Comparison of ENCODE assay signal across 10 cellular contexts in genomic region chr7:75599244-75599771, GRCh38.
DNase-seq lines count a peak whose midpoint lies in the region; ATAC-seq and TF ChIP-seq lines count a peak whose summit lies in the region.
"Had no signal": no experiment of that assay in that cellular context is flagged by ENCODE, and none has a peak within 500 bp of the region (broad histone marks: within the 10 kb centered on the region; RNA-seq: fewer than 3 reads in every experiment).

No MANE protein-coding gene starts in this region.

- H3K9me3 Mint-ChIP-seq in Calu3 (ENCODE audit: low read depth, unreplicated experiment), result no peaks in the 10 kb centered on the region
- H3K9me3 Mint-ChIP-seq: CD4-positive, CD25-positive, alpha-beta regulatory T cell; naive B cell had no signal

- H3K27ac Mint-ChIP-seq in Calu3 (ENCODE audit: unreplicated experiment), result no peak overlapping the region

- H3K4me1 Mint-ChIP-seq in Calu3 (ENCODE audit: low read depth, unreplicated experiment), result no peaks in the 10 kb centered on the region
- H3K4me1 Mint-ChIP-seq: naive B cell had no signal

- no TSS peak for BruUV-seq in Calu3 (replicated peaks; lab: Mats Ljungman, UMichigan)

- no peak for TF ChIP-seq CTCF in ovary (IDR thresholded peaks at IDR 0.05)
- TF ChIP-seq CTCF in Calu3 (IDR thresholded peaks at IDR 0.05; ENCODE audit: unreplicated experiment), result no peak

- TF ChIP-seq EP300 in ovary (IDR thresholded peaks at IDR 0.05), result no peak

- intact Hi-C loops in ovary (cut with DNase I) (no loop called here), Calu3 (cut with micrococcal nuclease; ENCODE audit: unreplicated experiment) (no loop called here)

- no peaks in the 10 kb centered on the region for H3K27me3 Mint-ChIP-seq in Calu3 (ENCODE audit: unreplicated experiment)
- H3K27me3 Mint-ChIP-seq: CD4-positive, CD25-positive, alpha-beta regulatory T cell; naive B cell had no signal

- peak; percentile 85 for DNase-seq in DMS153 (lab: John Stamatoyannopoulos, UW)
- DNase-seq in NCI-H345 treated with DMSO at 0.1 percent for 48 hours (lab: John Stamatoyannopoulos, UW; ENCODE audit: unreplicated experiment), result peak; percentile 79
- peak; percentile 99 for DNase-seq in globus pallidus (ENCODE audit: low spot score)
- peak in 4 of 5 donors; percentile 19 to 61 (median 56) for DNase-seq in ovary
- no peak for DNase-seq in mesenteric fat pad (ENCODE audit: low spot score)
- no peak for DNase-seq in Calu3
- DNase-seq: CD4-positive, CD25-positive, alpha-beta regulatory T cell; naive B cell had no signal

- H3K4me3 Mint-ChIP-seq in Calu3 (ENCODE audit: low read depth, unreplicated experiment), result no peak overlapping the region

- no peaks in the 10 kb centered on the region for H3K36me3 Mint-ChIP-seq in Calu3 (ENCODE audit: insufficient read depth, unreplicated experiment)
- H3K36me3 Mint-ChIP-seq: CD4-positive, CD25-positive, alpha-beta regulatory T cell; naive B cell had no signal

- WGBS in ovary, 3 donors, result 5 to 7% (median 6%) methylated on average over 15 of the region's 15 CpGs

- no peak overlapping the region for H3K4me3 ChIP-seq in ovary

- ATAC-seq in GM18907 (IDR thresholded peaks at IDR 0.05; ENCODE audit: unreplicated experiment) (no peak), HG02588 (IDR thresholded peaks at IDR 0.05; ENCODE audit: unreplicated experiment) (no peak)

- H3K27me3 ChIP-seq in ovary, result no peaks in the 10 kb centered on the region

- H3K27ac ChIP-seq in ovary, result peak overlapping the region in 1 of 2 donors; percentile 68

- TF ChIP-seq POLR2A in ovary (IDR thresholded peaks at IDR 0.05), result no peak

- no peaks in the 10 kb centered on the region for H3K9me3 ChIP-seq in ovary

- H3K36me3 ChIP-seq in ovary, result no peaks in the 10 kb centered on the region

- H3K4me1 ChIP-seq in ovary (ENCODE audit: insufficient read depth), result peaks cover 13% of the 10 kb centered on the region

- CTCF ChIA-PET in Calu3 (lab: Charles Lee), result no interaction called here

Comparison
In these comparisons a context has a peak if more than half of its experiments do, and no peak if none do; other contexts are left out.
1. DNase-seq: peak in DMS153 (single experiment), NCI-H345 treated with DMSO at 0.1 percent for 48 hours (single experiment), globus pallidus (single experiment) and ovary (4 of 5); none in mesenteric fat pad (single experiment) and Calu3 (single experiment).